In the genomic region with DNA sequence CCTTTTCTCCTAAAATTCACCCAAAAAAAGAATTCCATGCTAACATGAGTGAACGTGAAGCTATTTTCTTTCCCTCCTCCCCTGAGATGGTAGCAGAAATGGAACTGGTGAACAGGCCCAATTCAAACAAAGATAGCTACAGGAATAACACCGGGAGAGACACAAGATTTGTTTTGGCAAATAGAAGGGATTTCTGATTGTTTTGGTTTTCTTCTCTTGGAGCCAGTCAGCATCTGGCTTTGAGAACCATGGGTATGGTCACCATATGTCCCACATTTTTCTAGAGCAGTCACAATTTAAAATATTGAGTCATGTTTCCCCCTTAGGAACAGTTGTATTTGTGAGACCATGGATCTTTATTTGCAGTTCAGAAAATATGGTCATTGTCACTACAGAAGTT, we compare ENCODE assay signal across 1 cellular context.
TF ChIP-seq lines count a peak whose summit lies in the region.

No MANE protein-coding gene starts in this region.

TF ChIP-seq in SK-N-SH treated with all-trans-retinoic acid at 6 μM for 48 hours, 23 proteins besides CTCF, POLR2A, EP300 and RAD21 (continued from another document):
- TF ChIP-seq, protein P1, sequence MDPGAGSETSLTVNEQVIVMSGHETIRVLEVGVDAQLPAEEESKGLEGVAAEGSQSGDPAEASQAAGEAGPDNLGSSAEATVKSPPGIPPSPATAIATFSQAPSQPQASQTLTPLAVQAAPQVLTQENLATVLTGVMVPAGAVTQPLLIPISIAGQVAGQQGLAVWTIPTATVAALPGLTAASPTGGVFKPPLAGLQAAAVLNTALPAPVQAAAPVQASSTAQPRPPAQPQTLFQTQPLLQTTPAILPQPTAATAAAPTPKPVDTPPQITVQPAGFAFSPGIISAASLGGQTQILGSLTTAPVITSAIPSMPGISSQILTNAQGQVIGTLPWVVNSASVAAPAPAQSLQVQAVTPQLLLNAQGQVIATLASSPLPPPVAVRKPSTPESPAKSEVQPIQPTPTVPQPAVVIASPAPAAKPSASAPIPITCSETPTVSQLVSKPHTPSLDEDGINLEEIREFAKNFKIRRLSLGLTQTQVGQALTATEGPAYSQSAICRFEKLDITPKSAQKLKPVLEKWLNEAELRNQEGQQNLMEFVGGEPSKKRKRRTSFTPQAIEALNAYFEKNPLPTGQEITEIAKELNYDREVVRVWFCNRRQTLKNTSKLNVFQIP (CRISPR knock-in tag; IDR thresholded peaks at IDR 0.05; ENCODE audit: borderline replicate concordance, low read depth), result no peak
